1 cellular context compared by ENCODE assay signal in genomic region chr10:88583584-88583957, GRCh38.
A peak's percentile ranks its signal among the peaks of the same experiment; 100 is the strongest.
TF ChIP-seq lines count a peak whose summit lies in the region.

No MANE protein-coding gene starts in this region.

TF ChIP-seq in K562, 482 proteins besides CTCF, POLR2A, EP300 and RAD21:
- TF ChIP-seq ZSCAN32 (CRISPR knock-in tag; IDR thresholded peaks at IDR 0.05) = no peak
- TF ChIP-seq RBM25 (IDR thresholded peaks at IDR 0.05; ENCODE audit: low read depth, low read length, severe bottlenecking) = peak; percentile 40
- peak; percentile 92 for TF ChIP-seq ESRRA (IDR thresholded peaks at IDR 0.05; ENCODE audit: borderline replicate concordance, low read depth)
TF ChIP-seq in K562: peak in this region for 2.
